In the genomic region with DNA sequence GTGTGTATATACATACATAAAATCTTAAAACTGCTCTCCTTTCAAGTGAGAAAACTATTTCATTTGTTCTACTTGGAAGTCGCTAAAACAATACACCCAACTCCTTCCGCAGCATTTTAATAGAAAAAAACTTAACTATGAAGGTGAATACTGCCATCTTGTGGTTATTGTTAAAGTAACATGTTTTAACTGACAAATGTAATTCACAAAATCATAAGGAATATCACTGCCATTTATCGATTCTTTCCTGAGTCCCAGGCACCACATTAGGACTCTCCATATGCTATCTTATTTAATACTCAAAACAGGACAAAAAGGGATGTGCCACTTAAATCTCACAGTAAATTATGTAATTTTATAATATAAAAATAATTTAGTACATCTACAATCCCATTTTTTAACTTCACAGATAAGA, we compare ENCODE assay signal across 8 cellular contexts.
DNase-seq lines count a peak whose midpoint lies in the region; ATAC-seq and TF ChIP-seq lines count a peak whose summit lies in the region.

No MANE protein-coding gene starts in this region.

- H3K36me3 ChIP-seq in cardiac muscle cell (no peaks in the 10 kb centered on the region), RWPE2 (ENCODE audit: low read depth) (no peaks in the 10 kb centered on the region), gastrocnemius medialis (no peaks in the 10 kb centered on the region)

- intact Hi-C loops in Right ventricle myocardium superior (cut with DNase I) (loop anchor here (5.0 kb wide), 1 partner anchor 1695 kb away; no protein-coding TSS in a partner anchor), gastrocnemius medialis (cut with DNase I; ENCODE audit: low total_unique reads) (no loop called here)

- no peak for ATAC-seq in Right ventricle myocardium superior (ENCODE audit: poor library complexity)
- no peak for ATAC-seq in RWPE2 (ENCODE audit: low read depth)
- ATAC-seq in gastrocnemius medialis = no peak
- ATAC-seq in HG03521 (IDR thresholded peaks at IDR 0.05; ENCODE audit: unreplicated experiment) = no peak

- H3K4me1 ChIP-seq in cardiac muscle cell (ENCODE audit: low read depth) (no peaks in the 10 kb centered on the region), RWPE2 (ENCODE audit: insufficient read depth, poor library complexity, severe bottlenecking) (peaks cover 4% of the 10 kb centered on the region), gastrocnemius medialis (no peaks in the 10 kb centered on the region)

- TF ChIP-seq CTCF in cardiac muscle cell (IDR thresholded peaks at IDR 0.05; ENCODE audit: low read depth, low read length) (peak; percentile 36), RWPE2 (IDR thresholded peaks at IDR 0.05; ENCODE audit: poor library complexity, severe bottlenecking) (peak; percentile 86), fibroblast of the aortic adventitia (IDR thresholded peaks at IDR 0.05; ENCODE audit: insufficient read depth, low read length) (peak; percentile 35), gastrocnemius medialis (IDR thresholded peaks at IDR 0.05 in 4 of 5, conservative IDR thresholded peaks at IDR 0.05 in 1 of 5) (peak in 4 of 5 experiments; percentile 32 to 62 (median 42))

- H3K4me3 ChIP-seq in cardiac muscle cell (no peak overlapping the region), RWPE2 (ENCODE audit: severe bottlenecking) (no peak overlapping the region), fibroblast of the aortic adventitia (ENCODE audit: low read depth, low read length) (no peak overlapping the region), gastrocnemius medialis (no peak overlapping the region)

- H3K27me3 ChIP-seq in cardiac muscle cell = no peaks in the 10 kb centered on the region
- peaks cover 35% of the 10 kb centered on the region for H3K27me3 ChIP-seq in RWPE2 (ENCODE audit: insufficient read depth, poor library complexity, severe bottlenecking)
- no peaks in the 10 kb centered on the region for H3K27me3 ChIP-seq in gastrocnemius medialis

- H3K9me3 ChIP-seq in cardiac muscle cell (ENCODE audit: low read depth) = no peaks in the 10 kb centered on the region
- H3K9me3 ChIP-seq in RWPE2 (ENCODE audit: severe bottlenecking) = no peaks in the 10 kb centered on the region
- no peaks in the 10 kb centered on the region for H3K9me3 ChIP-seq in gastrocnemius medialis

- DNase-seq in cardiac muscle cell (ENCODE audit: low read depth in 1 of 2, low spot score in 1 of 2) (peak; percentile 67 to 71), Right ventricle myocardium superior (no peak), M059J (ENCODE audit: low read depth) (peak; percentile 54), RWPE2 (ENCODE audit: low spot score) (no peak), fibroblast of the aortic adventitia (ENCODE audit: low read depth) (peak; percentile 69), gastrocnemius medialis (no peak), activated gamma-delta T cell (lab: John Stamatoyannopoulos, UW) (no peak)

- in situ Hi-C loops in gastrocnemius medialis (cut with MboI; ENCODE audit: low sequenced_read_pairs in 4 of 4) = loop anchor here in 2 of 4 donors (10.0 to 25.0 kb wide), 2 partner anchors 1682 to 1695 kb away; no protein-coding TSS in a partner anchor

- H3K27ac ChIP-seq in cardiac muscle cell (no peak overlapping the region), RWPE2 (ENCODE audit: poor library complexity, severe bottlenecking) (no peak overlapping the region), gastrocnemius medialis (no peak overlapping the region)

- TF ChIP-seq POLR2A in gastrocnemius medialis (IDR thresholded peaks at IDR 0.05) = no peak

Comparison
In these comparisons a context has a peak if more than half of its experiments do, and no peak if none do; other contexts are left out.
1. DNase-seq: peak in cardiac muscle cell (2 of 2), M059J (single experiment) and fibroblast of the aortic adventitia (single experiment); none in Right ventricle myocardium superior (single experiment), RWPE2 (single experiment), gastrocnemius medialis (0 of 2) and activated gamma-delta T cell (single experiment).
2. CTCF ChIP-seq: peak in every context shown above with its lines; median percentile 86 in RWPE2; 42 in gastrocnemius medialis; 36 in cardiac muscle cell; 35 in fibroblast of the aortic adventitia.